ENCODE assay signal across 1 cellular context in genomic region chr16:7185689-7186088, GRCh38.
A peak's percentile ranks its signal among the peaks of the same experiment; 100 is the strongest.
TF ChIP-seq lines count a peak whose summit lies in the region.

No MANE protein-coding gene starts in this region.

TF ChIP-seq in HepG2, 621 proteins besides CTCF, POLR2A, EP300 and RAD21 (continued from another document and continues in another):
- TF ChIP-seq SUZ12 (IDR thresholded peaks at IDR 0.05; ENCODE audit: low read depth, low read length) (no peak), SATB2 (CRISPR knock-in tag; IDR thresholded peaks at IDR 0.05) (no peak), TIGD3 (CRISPR knock-in tag; IDR thresholded peaks at IDR 0.05; ENCODE audit: borderline replicate concordance) (no peak), POGZ (CRISPR knock-in tag; IDR thresholded peaks at IDR 0.05) (no peak), ZFP1 (CRISPR knock-in tag; IDR thresholded peaks at IDR 0.05) (no peak), MYC (CRISPR knock-in tag; IDR thresholded peaks at IDR 0.05; ENCODE audit: borderline replicate concordance) (no peak), ZFY (CRISPR knock-in tag; IDR thresholded peaks at IDR 0.05) (no peak), RBM22 (optimal IDR thresholded peaks at IDR 0.05; ENCODE audit: low read length) (no peak), ZNF30 (CRISPR knock-in tag; IDR thresholded peaks at IDR 0.05) (no peak), U2AF1 (optimal IDR thresholded peaks at IDR 0.05; ENCODE audit: low read depth, low read length) (no peak), FOSL2 (CRISPR knock-in tag; IDR thresholded peaks at IDR 0.05) (peak; percentile 94), TCF7L2 (IDR thresholded peaks at IDR 0.05; ENCODE audit: low read depth, low read length) (no peak), ZBTB20 (CRISPR knock-in tag; IDR thresholded peaks at IDR 0.05; ENCODE audit: borderline replicate concordance, low read depth) (no peak), SAP130 (CRISPR knock-in tag; IDR thresholded peaks at IDR 0.05; ENCODE audit: low read depth) (0 out of 2 replicates have a peak, but pooled peaks have one; percentile 21), NCOR1 (IDR thresholded peaks at IDR 0.05; ENCODE audit: borderline replicate concordance, low read length) (no peak), ZNF7 (CRISPR knock-in tag; IDR thresholded peaks at IDR 0.05) (no peak), ZSCAN29 (CRISPR knock-in tag; conservative IDR thresholded peaks at IDR 0.05) (no peak), RORA (CRISPR knock-in tag; IDR thresholded peaks at IDR 0.05) (no peak), CEBPB (IDR thresholded peaks at IDR 0.05; ENCODE audit: borderline replicate concordance, low read depth, low read length) (peak; percentile 49; the same call in 1 of the 2 replicates), ZNF225 (CRISPR knock-in tag; IDR thresholded peaks at IDR 0.05) (no peak), XBP1 (CRISPR knock-in tag; IDR thresholded peaks at IDR 0.05) (no peak), ATF2 (CRISPR knock-in tag; IDR thresholded peaks at IDR 0.05) (no peak), JDP2 (CRISPR knock-in tag; IDR thresholded peaks at IDR 0.05; ENCODE audit: borderline replicate concordance) (no peak), KAT2B (IDR thresholded peaks at IDR 0.05; ENCODE audit: borderline replicate concordance, low read depth, low read length) (no peak), YY1 (IDR thresholded peaks at IDR 0.05; ENCODE audit: insufficient read depth, insufficient replicate concordance, low read depth, low read length) (no peak), HNF1A (IDR thresholded peaks at IDR 0.05; ENCODE audit: low read depth) (no peak), HNF1A (CRISPR knock-in tag; IDR thresholded peaks at IDR 0.05; ENCODE audit: borderline replicate concordance) (no peak), ZC3H13 (CRISPR knock-in tag; IDR thresholded peaks at IDR 0.05) (no peak), NR2F1 (CRISPR knock-in tag; IDR thresholded peaks at IDR 0.05) (peak in 1 of 2 experiments; percentile 55; a peak in 1 of 4 replicates), ZNF704 (CRISPR knock-in tag; IDR thresholded peaks at IDR 0.05; ENCODE audit: borderline replicate concordance) (no peak), STAT5B (CRISPR knock-in tag; IDR thresholded peaks at IDR 0.05) (no peak)
- TF ChIP-seq, protein P1, sequence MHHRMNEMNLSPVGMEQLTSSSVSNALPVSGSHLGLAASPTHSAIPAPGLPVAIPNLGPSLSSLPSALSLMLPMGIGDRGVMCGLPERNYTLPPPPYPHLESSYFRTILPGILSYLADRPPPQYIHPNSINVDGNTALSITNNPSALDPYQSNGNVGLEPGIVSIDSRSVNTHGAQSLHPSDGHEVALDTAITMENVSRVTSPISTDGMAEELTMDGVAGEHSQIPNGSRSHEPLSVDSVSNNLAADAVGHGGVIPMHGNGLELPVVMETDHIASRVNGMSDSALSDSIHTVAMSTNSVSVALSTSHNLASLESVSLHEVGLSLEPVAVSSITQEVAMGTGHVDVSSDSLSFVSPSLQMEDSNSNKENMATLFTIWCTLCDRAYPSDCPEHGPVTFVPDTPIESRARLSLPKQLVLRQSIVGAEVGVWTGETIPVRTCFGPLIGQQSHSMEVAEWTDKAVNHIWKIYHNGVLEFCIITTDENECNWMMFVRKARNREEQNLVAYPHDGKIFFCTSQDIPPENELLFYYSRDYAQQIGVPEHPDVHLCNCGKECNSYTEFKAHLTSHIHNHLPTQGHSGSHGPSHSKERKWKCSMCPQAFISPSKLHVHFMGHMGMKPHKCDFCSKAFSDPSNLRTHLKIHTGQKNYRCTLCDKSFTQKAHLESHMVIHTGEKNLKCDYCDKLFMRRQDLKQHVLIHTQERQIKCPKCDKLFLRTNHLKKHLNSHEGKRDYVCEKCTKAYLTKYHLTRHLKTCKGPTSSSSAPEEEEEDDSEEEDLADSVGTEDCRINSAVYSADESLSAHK (CRISPR knock-in tag; IDR thresholded peaks at IDR 0.05; ENCODE audit: borderline replicate concordance) = no peak
- TF ChIP-seq, protein P2, sequence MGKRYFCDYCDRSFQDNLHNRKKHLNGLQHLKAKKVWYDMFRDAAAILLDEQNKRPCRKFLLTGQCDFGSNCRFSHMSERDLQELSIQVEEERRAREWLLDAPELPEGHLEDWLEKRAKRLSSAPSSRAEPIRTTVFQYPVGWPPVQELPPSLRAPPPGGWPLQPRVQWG (CRISPR knock-in tag; IDR thresholded peaks at IDR 0.05; ENCODE audit: borderline replicate concordance, low read depth) = no peak
- TF ChIP-seq, protein P3, sequence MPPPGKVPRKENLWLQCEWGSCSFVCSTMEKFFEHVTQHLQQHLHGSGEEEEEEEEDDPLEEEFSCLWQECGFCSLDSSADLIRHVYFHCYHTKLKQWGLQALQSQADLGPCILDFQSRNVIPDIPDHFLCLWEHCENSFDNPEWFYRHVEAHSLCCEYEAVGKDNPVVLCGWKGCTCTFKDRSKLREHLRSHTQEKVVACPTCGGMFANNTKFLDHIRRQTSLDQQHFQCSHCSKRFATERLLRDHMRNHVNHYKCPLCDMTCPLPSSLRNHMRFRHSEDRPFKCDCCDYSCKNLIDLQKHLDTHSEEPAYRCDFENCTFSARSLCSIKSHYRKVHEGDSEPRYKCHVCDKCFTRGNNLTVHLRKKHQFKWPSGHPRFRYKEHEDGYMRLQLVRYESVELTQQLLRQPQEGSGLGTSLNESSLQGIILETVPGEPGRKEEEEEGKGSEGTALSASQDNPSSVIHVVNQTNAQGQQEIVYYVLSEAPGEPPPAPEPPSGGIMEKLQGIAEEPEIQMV (CRISPR knock-in tag; IDR thresholded peaks at IDR 0.05; ENCODE audit: low read depth) = no peak
- TF ChIP-seq, protein P4, sequence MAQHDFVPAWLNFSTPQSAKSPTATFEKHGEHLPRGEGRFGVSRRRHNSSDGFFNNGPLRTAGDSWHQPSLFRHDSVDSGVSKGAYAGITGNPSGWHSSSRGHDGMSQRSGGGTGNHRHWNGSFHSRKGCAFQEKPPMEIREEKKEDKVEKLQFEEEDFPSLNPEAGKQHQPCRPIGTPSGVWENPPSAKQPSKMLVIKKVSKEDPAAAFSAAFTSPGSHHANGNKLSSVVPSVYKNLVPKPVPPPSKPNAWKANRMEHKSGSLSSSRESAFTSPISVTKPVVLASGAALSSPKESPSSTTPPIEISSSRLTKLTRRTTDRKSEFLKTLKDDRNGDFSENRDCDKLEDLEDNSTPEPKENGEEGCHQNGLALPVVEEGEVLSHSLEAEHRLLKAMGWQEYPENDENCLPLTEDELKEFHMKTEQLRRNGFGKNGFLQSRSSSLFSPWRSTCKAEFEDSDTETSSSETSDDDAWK (CRISPR knock-in tag; IDR thresholded peaks at IDR 0.05) = no peak
- TF ChIP-seq, protein P5, sequence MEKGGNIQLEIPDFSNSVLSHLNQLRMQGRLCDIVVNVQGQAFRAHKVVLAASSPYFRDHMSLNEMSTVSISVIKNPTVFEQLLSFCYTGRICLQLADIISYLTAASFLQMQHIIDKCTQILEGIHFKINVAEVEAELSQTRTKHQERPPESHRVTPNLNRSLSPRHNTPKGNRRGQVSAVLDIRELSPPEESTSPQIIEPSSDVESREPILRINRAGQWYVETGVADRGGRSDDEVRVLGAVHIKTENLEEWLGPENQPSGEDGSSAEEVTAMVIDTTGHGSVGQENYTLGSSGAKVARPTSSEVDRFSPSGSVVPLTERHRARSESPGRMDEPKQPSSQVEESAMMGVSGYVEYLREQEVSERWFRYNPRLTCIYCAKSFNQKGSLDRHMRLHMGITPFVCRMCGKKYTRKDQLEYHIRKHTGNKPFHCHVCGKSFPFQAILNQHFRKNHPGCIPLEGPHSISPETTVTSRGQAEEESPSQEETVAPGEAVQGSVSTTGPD (CRISPR knock-in tag; IDR thresholded peaks at IDR 0.05) = no peak
- TF ChIP-seq, protein P6, sequence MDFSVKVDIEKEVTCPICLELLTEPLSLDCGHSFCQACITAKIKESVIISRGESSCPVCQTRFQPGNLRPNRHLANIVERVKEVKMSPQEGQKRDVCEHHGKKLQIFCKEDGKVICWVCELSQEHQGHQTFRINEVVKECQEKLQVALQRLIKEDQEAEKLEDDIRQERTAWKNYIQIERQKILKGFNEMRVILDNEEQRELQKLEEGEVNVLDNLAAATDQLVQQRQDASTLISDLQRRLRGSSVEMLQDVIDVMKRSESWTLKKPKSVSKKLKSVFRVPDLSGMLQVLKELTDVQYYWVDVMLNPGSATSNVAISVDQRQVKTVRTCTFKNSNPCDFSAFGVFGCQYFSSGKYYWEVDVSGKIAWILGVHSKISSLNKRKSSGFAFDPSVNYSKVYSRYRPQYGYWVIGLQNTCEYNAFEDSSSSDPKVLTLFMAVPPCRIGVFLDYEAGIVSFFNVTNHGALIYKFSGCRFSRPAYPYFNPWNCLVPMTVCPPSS (IDR thresholded peaks at IDR 0.05) = no peak
